Comparison of ENCODE assay signal across 9 cellular contexts in the genomic region with DNA sequence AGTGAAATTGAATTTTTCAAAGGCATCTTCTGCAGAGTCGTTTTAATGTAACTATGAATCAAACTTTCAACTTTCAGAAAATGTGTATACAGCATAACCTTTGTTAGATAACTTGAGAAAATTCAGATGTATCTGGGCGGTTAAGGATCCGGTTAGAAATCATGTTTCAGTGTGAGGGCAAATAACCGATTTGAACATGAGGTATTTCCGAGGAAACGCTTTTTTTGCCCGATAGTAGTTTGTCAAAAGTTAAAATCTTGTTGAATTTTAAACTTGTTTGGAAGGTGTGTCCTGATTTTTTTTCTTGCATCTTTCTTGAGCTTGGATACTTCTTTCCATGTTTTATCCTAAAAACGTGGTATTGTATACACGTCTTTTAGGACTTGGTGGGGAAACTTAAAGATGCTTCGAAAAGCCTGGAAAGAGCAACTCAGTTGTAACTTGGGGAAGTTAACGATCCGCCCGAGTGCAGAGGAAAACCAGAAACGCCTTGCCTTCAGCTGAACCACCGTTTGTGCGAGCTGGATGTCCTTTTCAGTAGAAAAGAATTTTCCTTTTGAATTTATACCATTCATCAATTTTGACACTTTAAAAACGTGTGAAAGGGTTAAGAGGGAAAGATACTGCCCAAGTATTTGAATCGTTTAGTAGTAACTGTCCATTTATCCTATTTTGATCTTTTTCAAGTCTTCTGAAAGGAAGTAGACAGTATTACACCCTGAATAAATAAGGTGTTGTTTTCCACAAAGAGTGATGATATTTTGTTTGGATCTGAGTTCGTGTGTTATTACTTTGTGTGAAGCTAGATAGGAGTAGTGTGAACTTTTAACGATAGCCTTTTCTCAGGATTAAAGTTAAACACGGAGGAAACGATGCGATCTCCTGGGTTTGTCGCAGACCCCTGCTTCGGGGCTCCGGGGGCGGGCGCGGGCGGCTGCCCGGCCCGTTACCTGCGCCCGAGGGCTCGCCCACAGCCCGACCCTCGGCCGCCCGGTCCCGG. TPM values are rescaled to one million over a fixed set of nuclear protein-coding genes. Genes with fewer than 3 reads are reported as not detected.
A peak's percentile ranks its signal among the peaks of the same experiment; 100 is the strongest.
DNase-seq lines count a peak whose midpoint lies in the region; ATAC-seq, FAIRE-seq and TF ChIP-seq lines count a peak whose summit lies in the region.
"Had no signal": no experiment of that assay in that cellular context is flagged by ENCODE, and none has a peak within 500 bp of the region (broad histone marks: within the 10 kb centered on the region; RNA-seq: fewer than 3 reads in every experiment).

No MANE protein-coding gene starts in this region.

- peaks cover 48% of the 10 kb centered on the region for H3K4me1 Mint-ChIP-seq in activated CD4-positive, alpha-beta T cell treated with anti-CD3 and anti-CD28 coated beads, Interleukin-2, amount 10 ng/mL, durations not matched to agents 24 days and 14 days

- peaks cover 12 to 69% (median 28%) of the 10 kb centered on the region in 3 donors for H3K4me1 ChIP-seq in gastroesophageal sphincter
- peaks cover 19 to 42% (median 21%) of the 10 kb centered on the region in 3 donors for H3K4me1 ChIP-seq in skeletal muscle tissue (ENCODE audit: control insufficient read depth in 3 of 3, insufficient read depth in 3 of 3, low read length in 3 of 3)

- ATAC-seq in gastroesophageal sphincter (no peak), GM19395 (IDR thresholded peaks at IDR 0.05; ENCODE audit: unreplicated experiment) (no peak)

- H3K9me3 Mint-ChIP-seq in activated CD4-positive, alpha-beta T cell treated with anti-CD3 and anti-CD28 coated beads, Interleukin-2, amount 10 ng/mL, durations not matched to agents 24 days and 14 days: no peaks in the 10 kb centered on the region

- no peaks in the 10 kb centered on the region for H3K9me3 ChIP-seq in gastroesophageal sphincter
- H3K9me3 ChIP-seq in skeletal muscle tissue (ENCODE audit: control insufficient read depth in 3 of 3, low read length in 3 of 3): no peaks in the 10 kb centered on the region

- peak overlapping the region; percentile 84 for H3K4me3 Mint-ChIP-seq in activated CD4-positive, alpha-beta T cell treated with anti-CD3 and anti-CD28 coated beads, Interleukin-2, amount 10 ng/mL, durations not matched to agents 24 days and 14 days

- TF ChIP-seq POLR2A in gastroesophageal sphincter (IDR thresholded peaks at IDR 0.05): no peak

- no peaks in the 10 kb centered on the region for H3K27me3 ChIP-seq in gastroesophageal sphincter
- H3K27me3 ChIP-seq in skeletal muscle tissue (ENCODE audit: control insufficient read depth in 3 of 3, insufficient read depth in 3 of 3, low read length in 3 of 3): peaks cover 0 to 7% (median 0%) of the 10 kb centered on the region in 3 donors

- H3K27me3 Mint-ChIP-seq in activated CD4-positive, alpha-beta T cell treated with anti-CD3 and anti-CD28 coated beads, Interleukin-2, amount 10 ng/mL, durations not matched to agents 24 days and 14 days: peaks cover 30% of the 10 kb centered on the region

- peaks cover 26% of the 10 kb centered on the region for H3K36me3 Mint-ChIP-seq in activated CD4-positive, alpha-beta T cell treated with anti-CD3 and anti-CD28 coated beads, Interleukin-2, amount 10 ng/mL, durations not matched to agents 24 days and 14 days (ENCODE audit: low read depth)

- peak overlapping the region; percentile 85 to 91 for H3K4me3 ChIP-seq in gastroesophageal sphincter
- peak overlapping the region; percentile 42 to 70 (median 64) for H3K4me3 ChIP-seq in skeletal muscle tissue (ENCODE audit: low read length in 3 of 3)

- 38 to 59% methylated on average over 19 to 23 of the region's 40 CpGs for WGBS in gastroesophageal sphincter (ENCODE audit: low coverage in 1 of 2), 2 donors

- H3K27ac ChIP-seq in gastroesophageal sphincter (peak overlapping the region; percentile 93 to 99 (median 96)), skeletal muscle tissue (ENCODE audit: low read depth, low read length) (peak overlapping the region; percentile 80)

- TF ChIP-seq CTCF in gastroesophageal sphincter (IDR thresholded peaks at IDR 0.05): peak in 1 of 4 experiments; percentile 6

- no peaks in the 10 kb centered on the region for H3K36me3 ChIP-seq in gastroesophageal sphincter
- no peaks in the 10 kb centered on the region for H3K36me3 ChIP-seq in skeletal muscle tissue (ENCODE audit: control insufficient read depth in 3 of 3, insufficient read depth in 3 of 3, low read length in 3 of 3)

- intact Hi-C loops in activated CD4-positive, alpha-beta T cell treated with anti-CD3 and anti-CD28 coated beads, Interleukin-2, amount 10 ng/mL, durations not matched to agents 24 days and 14 days (cut with micrococcal nuclease): loop anchor here (5.0 kb wide), 5 partner anchors 117 to 793 kb away; a partner anchor contains a TSS

- peak overlapping the region; percentile 79 to 85 (median 80) for H3K9ac ChIP-seq in skeletal muscle tissue (ENCODE audit: low read depth in 1 of 3, low read length in 3 of 3)

- no peak for TF ChIP-seq EP300 in gastroesophageal sphincter (IDR thresholded peaks at IDR 0.05)

- no peak for FAIRE-seq in urothelium cell line (lab: Jason Lieb, UNC)
- FAIRE-seq: colon had no signal

- peak overlapping the region; percentile 92 for H3K27ac Mint-ChIP-seq in activated CD4-positive, alpha-beta T cell treated with anti-CD3 and anti-CD28 coated beads, Interleukin-2, amount 10 ng/mL, durations not matched to agents 24 days and 14 days

- peak; percentile 62 for DNase-seq in activated CD4-positive, alpha-beta T cell treated with anti-CD3 and anti-CD28 coated beads, Interleukin-2, amount 10 ng/mL, durations not matched to agents 24 days and 14 days
- DNase-seq in activated CD4-positive, alpha-beta T cell treated with anti-CD3 and anti-CD28 coated beads for 48 hours: no peak
- DNase-seq in UCSD-AML1 (lab: John Stamatoyannopoulos, UW; ENCODE audit: unreplicated experiment) (peak; percentile 15), midbrain (lab: John Stamatoyannopoulos, UW) (no peak), urothelium cell line (ENCODE audit: low spot score) (no peak)

RNA-seq across cellular contexts. Expression of a gene that starts 1.0 kb away (rescaled TPM):
- total RNA-seq in activated CD4-positive, alpha-beta T cell treated with anti-CD3 and anti-CD28 coated beads, Interleukin-2, amount 10 ng/mL, durations not matched to agents 24 days and 14 days: 55.6 and 65.3 TPM in 2 replicates
- total RNA-seq in gastroesophageal sphincter (100 to 1,000 TPM in 2 of 4 donors, 10 to 100 TPM in 2; 70.5 to 108 (median 94.3) TPM), skeletal muscle tissue (31.3 TPM)

RNA-seq across cellular contexts. Expression of a gene that starts 3.7 kb away (rescaled TPM):
- total RNA-seq in activated CD4-positive, alpha-beta T cell treated with anti-CD3 and anti-CD28 coated beads, Interleukin-2, amount 10 ng/mL, durations not matched to agents 24 days and 14 days: 76.7 and 79.7 TPM in 2 replicates
- total RNA-seq in gastroesophageal sphincter: 10 to 100 TPM; 17.5 to 68.6 (median 24.6) TPM
- total RNA-seq in skeletal muscle tissue: 71.5 TPM

RNA-seq across cellular contexts. Expression of a gene that starts 25.4 kb away (rescaled TPM):
- 0.07 TPM in 1 of 2 replicates, not detected in the other for total RNA-seq in activated CD4-positive, alpha-beta T cell treated with anti-CD3 and anti-CD28 coated beads, Interleukin-2, amount 10 ng/mL, durations not matched to agents 24 days and 14 days
- total RNA-seq in gastroesophageal sphincter (not detected), skeletal muscle tissue (2.6 TPM)

Comparison
In these comparisons a context has a peak if more than half of its experiments do, and no peak if none do; other contexts are left out.
1. DNase-seq: peak in activated CD4-positive, alpha-beta T cell treated with anti-CD3 and anti-CD28 coated beads, Interleukin-2, amount 10 ng/mL, durations not matched to agents 24 days and 14 days (single experiment) and UCSD-AML1 (single experiment); none in activated CD4-positive, alpha-beta T cell treated with anti-CD3 and anti-CD28 coated beads for 48 hours (single experiment), midbrain (single experiment) and urothelium cell line (single experiment).